26 cellular contexts compared by ENCODE assay signal in genomic region chr21:44432841-44433790, GRCh38. TPM values are rescaled to one million over a fixed set of nuclear protein-coding genes. Genes with fewer than 3 reads are reported as not detected.
A peak's percentile ranks its signal among the peaks of the same experiment; 100 is the strongest.
DNase-seq lines count a peak whose midpoint lies in the region; ATAC-seq and TF ChIP-seq lines count a peak whose summit lies in the region.
"Had no signal": no experiment of that assay in that cellular context is flagged by ENCODE, and none has a peak within 500 bp of the region (broad histone marks: within the 10 kb centered on the region; RNA-seq: fewer than 3 reads in every experiment).

No MANE protein-coding gene starts in this region.

- H3K36me3 ChIP-seq in neural progenitor cell = no peaks in the 10 kb centered on the region
- H3K36me3 ChIP-seq in aorta (ENCODE audit: control insufficient read depth in 1 of 2, insufficient read depth in 2 of 2, low read length in 1 of 2) = no peaks in the 10 kb centered on the region
- H3K36me3 ChIP-seq: MG63 had no signal

- H3F3A ChIP-seq in neural progenitor cell (ENCODE audit: low read depth) = no peaks in the 10 kb centered on the region

- H3K27ac Mint-ChIP-seq in natural killer cell = peak overlapping the region in 1 of 2 donors; percentile 38
- H3K27ac Mint-ChIP-seq in natural killer cell treated with Interleukin-12 subunit alpha and Interleukin-12 subunit beta and Interleukin-15 and Interleukin-18, amount 100 ng/mL, for 72 hours = peak overlapping the region in 1 of 2 donors; percentile 17
- peak overlapping the region; percentile 72 for H3K27ac Mint-ChIP-seq in neural progenitor cell
- H3K27ac Mint-ChIP-seq: activated CD4-positive, alpha-beta memory T cell treated with anti-CD3 and anti-CD28 coated beads, Interleukin-2, amount 10 ng/mL, durations not matched to agents 7 days and 5 days; activated T-cell treated with anti-CD3 and anti-CD28 coated beads, Interleukin-2, amount 50 U/mL, for 72 hours; mesothelial cell of epicardium; naive thymus-derived CD8-positive, alpha-beta T cell had no signal

- DNase-seq in activated CD4-positive, CD25-positive, alpha-beta regulatory T cell treated with anti-CD3 and anti-CD28 coated beads, Interleukin-2, amount 50 U/mL, for 72 hours = peak; percentile 17
- DNase-seq in natural killer cell (peak; percentile 12), neural progenitor cell (ENCODE audit: low spot score) (no peak), aorta (peak in 1 of 2 donors; percentile 23)
- DNase-seq in natural killer cell treated with Interleukin-12 subunit alpha and Interleukin-12 subunit beta and Interleukin-15 and Interleukin-18, amount 100 ng/mL, for 72 hours (ENCODE audit: low spot score) = no peak
- DNase-seq in stimulated activated naive CD4-positive, alpha-beta T cell (lab: John Stamatoyannopoulos, UW) = no peak
- DNase-seq: activated CD4-positive, alpha-beta memory T cell treated with anti-CD3 and anti-CD28 coated beads, Interleukin-2, amount 10 ng/mL, durations not matched to agents 7 days and 5 days; activated T-cell treated with anti-CD3 and anti-CD28 coated beads, Interleukin-2, amount 50 U/mL, for 72 hours; DMS153; effector CD4-positive, alpha-beta T cell; MG63; NCI-H1417 treated with DMSO at 0.1 percent for 48 hours; NCI-H2081 treated with DMSO at 0.1 percent for 48 hours; NCI-H774; substantia nigra; T1000 had no signal

- H3K9ac ChIP-seq in neural progenitor cell = no peak overlapping the region

- H3K36me3 Mint-ChIP-seq in natural killer cell (peaks cover 22% of the 10 kb centered on the region), neural progenitor cell (no peaks in the 10 kb centered on the region)
- peaks cover 14% of the 10 kb centered on the region for H3K36me3 Mint-ChIP-seq in natural killer cell treated with Interleukin-12 subunit alpha and Interleukin-12 subunit beta and Interleukin-15 and Interleukin-18, amount 100 ng/mL, for 72 hours
- H3K36me3 Mint-ChIP-seq: mesothelial cell of epicardium had no signal

- H3K4me1 Mint-ChIP-seq in natural killer cell (peaks cover 0 to 25% of the 10 kb centered on the region in 2 donors), neural progenitor cell (peaks cover 2% of the 10 kb centered on the region)
- H3K4me1 Mint-ChIP-seq in natural killer cell treated with Interleukin-12 subunit alpha and Interleukin-12 subunit beta and Interleukin-15 and Interleukin-18, amount 100 ng/mL, for 72 hours (ENCODE audit: low read depth in 2 of 2) = peaks cover 0 to 3% of the 10 kb centered on the region in 2 donors
- H3K4me1 Mint-ChIP-seq: activated CD4-positive, alpha-beta memory T cell treated with anti-CD3 and anti-CD28 coated beads, Interleukin-2, amount 10 ng/mL, durations not matched to agents 7 days and 5 days; CD8-positive, alpha-beta memory T cell; central memory CD8-positive, alpha-beta T cell; mesothelial cell of epicardium had no signal

- WGBS in aorta, 2 donors = 91% methylated on average over 33 to 34 of the region's 34 CpGs

- H3K4me2 ChIP-seq in neural progenitor cell = no peak overlapping the region

- H3K27me3 Mint-ChIP-seq in natural killer cell (ENCODE audit: low read depth in 2 of 2) (no peaks in the 10 kb centered on the region), neural progenitor cell (ENCODE audit: insufficient read depth, low read depth) (peaks cover 6% of the 10 kb centered on the region)
- H3K27me3 Mint-ChIP-seq in natural killer cell treated with Interleukin-12 subunit alpha and Interleukin-12 subunit beta and Interleukin-15 and Interleukin-18, amount 100 ng/mL, for 72 hours = no peaks in the 10 kb centered on the region
- H3K27me3 Mint-ChIP-seq: activated CD4-positive, alpha-beta memory T cell treated with anti-CD3 and anti-CD28 coated beads, Interleukin-2, amount 10 ng/mL, durations not matched to agents 7 days and 5 days; CD8-positive, alpha-beta memory T cell; central memory CD8-positive, alpha-beta T cell; naive thymus-derived CD8-positive, alpha-beta T cell had no signal

- no peaks in the 10 kb centered on the region for H3K79me2 ChIP-seq in neural progenitor cell (ENCODE audit: low read depth)

- no peak for TF ChIP-seq CTCF in natural killer cell (IDR thresholded peaks at IDR 0.05)
- TF ChIP-seq CTCF in neural progenitor cell (IDR thresholded peaks at IDR 0.05) = no peak

- intact Hi-C loops in natural killer cell (cut with micrococcal nuclease) = no loop called here
- intact Hi-C loops in aorta (cut with DNase I) = no loop called here

- H3K4me3 Mint-ChIP-seq in natural killer cell = no peak overlapping the region
- no peak overlapping the region for H3K4me3 Mint-ChIP-seq in natural killer cell treated with Interleukin-12 subunit alpha and Interleukin-12 subunit beta and Interleukin-15 and Interleukin-18, amount 100 ng/mL, for 72 hours
- H3K4me3 Mint-ChIP-seq in neural progenitor cell = peak overlapping the region; percentile 75
- H3K4me3 Mint-ChIP-seq: activated CD4-positive, alpha-beta memory T cell treated with anti-CD3 and anti-CD28 coated beads, Interleukin-2, amount 10 ng/mL, durations not matched to agents 7 days and 5 days; activated T-cell treated with anti-CD3 and anti-CD28 coated beads, Interleukin-2, amount 50 U/mL, for 72 hours; CD8-positive, alpha-beta memory T cell; central memory CD8-positive, alpha-beta T cell; mesothelial cell of epicardium; naive thymus-derived CD8-positive, alpha-beta T cell had no signal

- H3K9me3 ChIP-seq in neural progenitor cell (ENCODE audit: low read depth) = no peaks in the 10 kb centered on the region
- no peaks in the 10 kb centered on the region for H3K9me3 ChIP-seq in aorta (ENCODE audit: control insufficient read depth, low read length)

- no peak overlapping the region for H2AFZ ChIP-seq in neural progenitor cell (replicated peaks)

- no peak for ATAC-seq in activated CD4-positive, CD25-positive, alpha-beta regulatory T cell treated with anti-CD3 and anti-CD28 coated beads, Interleukin-2, amount 50 U/mL, for 24 hours
- ATAC-seq in natural killer cell (no peak), aorta (ENCODE audit: low FRiP score) (peak; percentile 30), GM19351 (IDR thresholded peaks at IDR 0.05; ENCODE audit: unreplicated experiment) (no peak)
- no peak for ATAC-seq in natural killer cell treated with Interleukin-12 subunit alpha and Interleukin-12 subunit beta and Interleukin-15 and Interleukin-18, amount 100 ng/mL, for 72 hours
- ATAC-seq: activated naive CD4-positive, alpha-beta T cell treated with anti-CD3 and anti-CD28 coated beads, Interleukin-2, amount 50 U/mL, for 72 hours; activated T-cell treated with anti-CD3 and anti-CD28 coated beads, Interleukin-2, amount 50 U/mL, for 72 hours; K562; naive thymus-derived CD8-positive, alpha-beta T cell had no signal

- H3K4me3 ChIP-seq in neural progenitor cell (no peak overlapping the region), aorta (ENCODE audit: low read length in 2 of 2) (no peak overlapping the region)
- H3K4me3 ChIP-seq: heart left ventricle, K562, MG63 had no signal

- H3K27ac ChIP-seq in neural progenitor cell (no peak overlapping the region), aorta (ENCODE audit: low read depth in 1 of 2, low read length in 2 of 2) (no peak overlapping the region)
- H3K27ac ChIP-seq: heart left ventricle, RWPE1 had no signal

- H3K4me1 ChIP-seq in neural progenitor cell (no peaks in the 10 kb centered on the region), aorta (ENCODE audit: control insufficient read depth in 1 of 2, insufficient read depth in 2 of 2, low read length in 2 of 2) (no peaks in the 10 kb centered on the region)

- H3K27me3 ChIP-seq in neural progenitor cell = no peaks in the 10 kb centered on the region
- H3K27me3 ChIP-seq in aorta (ENCODE audit: control insufficient read depth in 1 of 2, insufficient read depth in 2 of 2, low read length in 1 of 2) = no peaks in the 10 kb centered on the region
- H3K27me3 ChIP-seq: heart left ventricle, MG63 had no signal

- peaks cover 2 to 12% of the 10 kb centered on the region in 2 donors for H3K9me3 Mint-ChIP-seq in natural killer cell
- peaks cover 6% of the 10 kb centered on the region for H3K9me3 Mint-ChIP-seq in natural killer cell treated with Interleukin-12 subunit alpha and Interleukin-12 subunit beta and Interleukin-15 and Interleukin-18, amount 100 ng/mL, for 72 hours
- peaks cover 12% of the 10 kb centered on the region for H3K9me3 Mint-ChIP-seq in neural progenitor cell

- H4K20me1 ChIP-seq in neural progenitor cell (ENCODE audit: low read depth) = no peaks in the 10 kb centered on the region

RNA-seq across cellular contexts. Expression of gene LRRC3, which starts 22.2 kb away (rescaled TPM):
- under 1 TPM; 0.36 to 0.50 (median 0.38) TPM for total RNA-seq in natural killer cell
- total RNA-seq in natural killer cell treated with Interleukin-12 subunit alpha and Interleukin-12 subunit beta and Interleukin-15 and Interleukin-18, amount 100 ng/mL, for 72 hours = under 1 TPM; 0.45 to 0.88 TPM
- total RNA-seq in neural progenitor cell (ENCODE audit: low replicate concordance) = 2.5 and 4.9 TPM in 2 replicates
- total RNA-seq in aorta = 1 to 10 TPM; 1.6 to 5.3 TPM
- polyA plus RNA-seq in aorta = 1 to 10 TPM in 1 of 2 donors, under 1 TPM in 1; 0.63 to 1.5 TPM

Comparison
In these comparisons a context has a peak if more than half of its experiments do, and no peak if none do; other contexts are left out.
1. DNase-seq: peak in activated CD4-positive, CD25-positive, alpha-beta regulatory T cell treated with anti-CD3 and anti-CD28 coated beads, Interleukin-2, amount 50 U/mL, for 72 hours (single experiment) and natural killer cell (single experiment); none in natural killer cell treated with Interleukin-12 subunit alpha and Interleukin-12 subunit beta and Interleukin-15 and Interleukin-18, amount 100 ng/mL, for 72 hours (single experiment), neural progenitor cell (single experiment) and stimulated activated naive CD4-positive, alpha-beta T cell (0 of 6).